Comparison of ENCODE assay signal across 9 cellular contexts in the genomic region with DNA sequence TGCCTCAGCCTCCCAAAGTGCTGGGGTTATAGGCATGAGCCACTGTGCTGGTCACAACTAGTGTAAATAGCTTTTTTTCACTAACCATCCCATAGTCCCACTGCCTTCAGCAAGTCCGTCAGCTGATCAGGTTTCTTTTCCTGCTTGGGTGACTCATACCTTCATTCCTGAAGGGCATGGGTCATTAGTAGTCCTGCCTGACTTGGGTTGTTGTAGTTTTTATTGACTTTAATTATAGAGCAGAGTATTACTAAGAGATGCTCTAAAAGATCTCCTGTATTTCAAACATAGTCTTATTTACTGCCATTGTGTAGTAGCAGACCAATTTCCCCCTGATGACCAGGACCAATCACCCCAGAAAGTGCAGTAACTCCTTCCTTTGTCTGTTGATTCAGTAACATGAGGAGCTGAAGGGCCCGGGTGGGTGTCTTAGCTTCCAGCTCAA. TPM values are rescaled to one million over a fixed set of nuclear protein-coding genes. Genes with fewer than 3 reads are reported as not detected.
DNase-seq lines count a peak whose midpoint lies in the region; ATAC-seq, FAIRE-seq and TF ChIP-seq lines count a peak whose summit lies in the region.
"Had no signal": no experiment of that assay in that cellular context is flagged by ENCODE, and none has a peak within 500 bp of the region (broad histone marks: within the 10 kb centered on the region; RNA-seq: fewer than 3 reads in every experiment).

No MANE protein-coding gene starts in this region.

- TF ChIP-seq RAD21 in A549 (conservative IDR thresholded peaks at IDR 0.05 in 1 of 2, IDR thresholded peaks at IDR 0.05 in 1 of 2): no peak

- H3K4me3 ChIP-seq in A549: no peak overlapping the region

- no peak overlapping the region for H3K27ac ChIP-seq in A549

- peaks cover 5% of the 10 kb centered on the region; the same call in 2 of the 3 replicates for H3K4me1 ChIP-seq in A549

- H3K4me2 ChIP-seq in A549: 0 out of 3 replicates have a peak overlapping the region, but pooled peaks have one; percentile 12

- peaks cover 0 to 5% of the 10 kb centered on the region in 2 donors for H3K4me1 Mint-ChIP-seq in effector memory CD8-positive, alpha-beta T cell (ENCODE audit: low read depth in 2 of 2)

- no peak overlapping the region for H3K4me3 Mint-ChIP-seq in effector memory CD8-positive, alpha-beta T cell

- FAIRE-seq in A549 (lab: Jason Lieb, UNC): no peak

- CTCF ChIA-PET in A549 (lab: Yijun Ruan, JAX): interaction anchor here (0.8 to 1.6 kb wide), 2 partner anchors 60 to 121 kb away, joined by 3 to 4 read pairs; no protein-coding TSS in a partner anchor

- TF ChIP-seq CTCF in A549 (IDR thresholded peaks at IDR 0.05): no peak
- TF ChIP-seq CTCF in omental fat pad (IDR thresholded peaks at IDR 0.05): no peak

- TF ChIP-seq POLR2A in A549 (IDR thresholded peaks at IDR 0.05; ENCODE audit: low read length): no peak

- no peaks in the 10 kb centered on the region for H3K36me3 Mint-ChIP-seq in effector memory CD8-positive, alpha-beta T cell (ENCODE audit: insufficient read depth)

- no peak for TF ChIP-seq EP300 in A549 (IDR thresholded peaks at IDR 0.05)

- peaks cover 10 to 12% of the 10 kb centered on the region in 2 donors for H3K9me3 Mint-ChIP-seq in effector memory CD8-positive, alpha-beta T cell

- DNase-seq in A549 (ENCODE audit: low read depth in 1 of 2, low spot score in 1 of 2) (peak in 1 of 2 experiments; percentile 31), HS-5 (ENCODE audit: low read depth) (peak; percentile 65), astrocyte of the hippocampus (ENCODE audit: low read depth, low spot score) (peak; percentile 53), iris pigment epithelial cell (ENCODE audit: low read depth) (peak; percentile 89), OCI-M2 (lab: John Stamatoyannopoulos, UW; ENCODE audit: unreplicated experiment) (no peak), omental fat pad (ENCODE audit: low spot score) (no peak), SKM-1 treated with dmso at 0.1 percent for 144 hours (lab: John Stamatoyannopoulos, UW; ENCODE audit: unreplicated experiment) (no peak)
- DNase-seq in effector memory CD8-positive, alpha-beta T cell: no peak
- DNase-seq: activated CD8-positive, alpha-beta memory T cell treated with anti-CD3 and anti-CD28 coated beads, Interleukin-2, amount 50 U/mL, for 48 hours had no signal

- POLR2A ChIA-PET in A549 (lab: Yijun Ruan, JAX): no interaction called here

- peak overlapping the region in 1 of 2 donors; percentile 41 for H3K27ac Mint-ChIP-seq in effector memory CD8-positive, alpha-beta T cell

- 0% methylated on average over 2 of the region's 2 CpGs for WGBS in A549 (ENCODE audit: missing lambda C conversion rate)

- peaks cover 32 to 60% of the 10 kb centered on the region in 2 donors for H3K27me3 Mint-ChIP-seq in effector memory CD8-positive, alpha-beta T cell

- ATAC-seq in A549 (peak; percentile 51 to 68; a peak in 4 of 6 replicates), omental fat pad (ENCODE audit: low FRiP score) (no peak)
- ATAC-seq in effector memory CD8-positive, alpha-beta T cell (replicated peaks): no peak

- 0 out of 3 replicates have a peak, but pooled peaks cover 3% of the 10 kb centered on the region for H3K9me3 ChIP-seq in A549

TF ChIP-seq in A549, 52 proteins besides CTCF, POLR2A, EP300 and RAD21:
- TF ChIP-seq EHMT2 (IDR thresholded peaks at IDR 0.05; ENCODE audit: low read depth): no peak
- no peak for TF ChIP-seq CEBPB (IDR thresholded peaks at IDR 0.05)
- no peak for TF ChIP-seq ZSCAN20 (CRISPR knock-in tag; IDR thresholded peaks at IDR 0.05)
- no peak for TF ChIP-seq TP53 (CRISPR knock-in tag; IDR thresholded peaks at IDR 0.05)
- TF ChIP-seq HOXA7 (CRISPR knock-in tag; IDR thresholded peaks at IDR 0.05): no peak
- TF ChIP-seq RFX5 (IDR thresholded peaks at IDR 0.05): no peak
- no peak for TF ChIP-seq GATA3 (IDR thresholded peaks at IDR 0.05; ENCODE audit: borderline replicate concordance)
- TF ChIP-seq, protein P1, sequence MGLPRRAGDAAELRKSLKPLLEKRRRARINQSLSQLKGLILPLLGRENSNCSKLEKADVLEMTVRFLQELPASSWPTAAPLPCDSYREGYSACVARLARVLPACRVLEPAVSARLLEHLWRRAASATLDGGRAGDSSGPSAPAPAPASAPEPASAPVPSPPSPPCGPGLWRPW (IDR thresholded peaks at IDR 0.05): no peak
- no peak for TF ChIP-seq PBX3 (IDR thresholded peaks at IDR 0.05)
- TF ChIP-seq ATOH8 (CRISPR knock-in tag; IDR thresholded peaks at IDR 0.05; ENCODE audit: low read depth): no peak

RNA-seq across cellular contexts. Expression of gene HLA-C, which starts 25.8 kb away (rescaled TPM):
- polyA plus RNA-seq in A549 (2011; rRNA removed) (22.6 and 36.3 TPM in 2 replicates), A549 (2017; fragmentation: RNase III; extraction: RNeasy Plus Mini Kit Qiagen cat#74134 plus additional on column Dnase treatment) (35.7 to 42.1 TPM (median 40.9 TPM) in 3 replicates)
- 35.2 and 43.6 TPM in 2 replicates for polyA plus RNA-seq in A549 (2012; cell fraction: cytosol; rRNA removed)
- polyA plus RNA-seq in A549 (2012; cell fraction: nucleus; rRNA removed): 67.0 and 90.4 TPM in 2 replicates
- 16.8 and 21.7 TPM in 2 replicates for polyA minus RNA-seq in A549 (2011; rRNA and poly(A)+ RNA removed)
- 100 to 1,000 TPM; 210 to 923 (median 462) TPM for total RNA-seq in omental fat pad

Comparison
In these comparisons a context has a peak if more than half of its experiments do, and no peak if none do; other contexts are left out.
1. ATAC-seq: peak in A549 (2 of 2); none in omental fat pad (single experiment) and effector memory CD8-positive, alpha-beta T cell (single experiment).
2. DNase-seq: peak in HS-5 (single experiment), astrocyte of the hippocampus (single experiment) and iris pigment epithelial cell (single experiment); none in OCI-M2 (single experiment), omental fat pad (single experiment), effector memory CD8-positive, alpha-beta T cell (0 of 3) and SKM-1 treated with dmso at 0.1 percent for 144 hours (single experiment).